ENCODE assay signal across 1 cellular context in the genomic region with DNA sequence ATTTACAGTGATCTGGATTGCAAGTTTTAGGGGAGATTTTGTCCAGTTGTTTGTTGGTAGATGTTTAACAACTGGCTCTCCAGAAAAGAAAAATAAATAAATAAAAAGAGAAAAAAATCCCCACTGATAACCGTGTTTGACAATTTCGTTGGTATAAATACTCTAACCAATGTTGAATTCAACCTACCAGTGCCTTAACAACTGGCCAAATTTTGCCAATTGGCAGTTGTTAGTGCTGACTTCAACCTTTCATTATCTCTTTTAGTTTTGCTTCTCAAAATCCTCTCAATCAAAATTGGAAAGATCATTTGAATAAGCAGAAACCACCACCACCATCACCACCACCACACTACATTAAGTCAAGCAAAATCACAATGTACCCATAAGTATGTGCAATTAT.
TF ChIP-seq lines count a peak whose summit lies in the region.

No MANE protein-coding gene starts in this region.

TF ChIP-seq in HepG2, 621 proteins besides CTCF, POLR2A, EP300 and RAD21 (continued from another document):
- no peak for TF ChIP-seq TBX3 (IDR thresholded peaks at IDR 0.05; ENCODE audit: borderline replicate concordance)
- TF ChIP-seq ZNF552 (CRISPR knock-in tag; IDR thresholded peaks at IDR 0.05; ENCODE audit: borderline replicate concordance), result no peak
- TF ChIP-seq, protein P1, sequence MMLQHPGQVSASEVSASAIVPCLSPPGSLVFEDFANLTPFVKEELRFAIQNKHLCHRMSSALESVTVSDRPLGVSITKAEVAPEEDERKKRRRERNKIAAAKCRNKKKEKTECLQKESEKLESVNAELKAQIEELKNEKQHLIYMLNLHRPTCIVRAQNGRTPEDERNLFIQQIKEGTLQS (CRISPR knock-in tag; IDR thresholded peaks at IDR 0.05), result no peak
- TF ChIP-seq NCOA5 (CRISPR knock-in tag; IDR thresholded peaks at IDR 0.05), result no peak
- TF ChIP-seq MIER2 (CRISPR knock-in tag; IDR thresholded peaks at IDR 0.05), result no peak
- no peak for TF ChIP-seq ZNF441 (CRISPR knock-in tag; IDR thresholded peaks at IDR 0.05; ENCODE audit: borderline replicate concordance)
- no peak for TF ChIP-seq ZNF367 (CRISPR knock-in tag; IDR thresholded peaks at IDR 0.05; ENCODE audit: borderline replicate concordance)
- TF ChIP-seq HOXA9 (CRISPR knock-in tag; IDR thresholded peaks at IDR 0.05; ENCODE audit: borderline replicate concordance), result no peak
- TF ChIP-seq, protein P2, sequence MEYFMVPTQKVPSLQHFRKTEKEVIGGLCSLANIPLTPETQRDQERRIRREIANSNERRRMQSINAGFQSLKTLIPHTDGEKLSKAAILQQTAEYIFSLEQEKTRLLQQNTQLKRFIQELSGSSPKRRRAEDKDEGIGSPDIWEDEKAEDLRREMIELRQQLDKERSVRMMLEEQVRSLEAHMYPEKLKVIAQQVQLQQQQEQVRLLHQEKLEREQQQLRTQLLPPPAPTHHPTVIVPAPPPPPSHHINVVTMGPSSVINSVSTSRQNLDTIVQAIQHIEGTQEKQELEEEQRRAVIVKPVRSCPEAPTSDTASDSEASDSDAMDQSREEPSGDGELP (IDR thresholded peaks at IDR 0.05; ENCODE audit: borderline replicate concordance, low read depth), result no peak
- no peak for TF ChIP-seq KAT7 (CRISPR knock-in tag; IDR thresholded peaks at IDR 0.05; ENCODE audit: borderline replicate concordance)
- TF ChIP-seq TSC22D2 (CRISPR knock-in tag; IDR thresholded peaks at IDR 0.05; ENCODE audit: borderline replicate concordance), result no peak
- TF ChIP-seq, protein P3, sequence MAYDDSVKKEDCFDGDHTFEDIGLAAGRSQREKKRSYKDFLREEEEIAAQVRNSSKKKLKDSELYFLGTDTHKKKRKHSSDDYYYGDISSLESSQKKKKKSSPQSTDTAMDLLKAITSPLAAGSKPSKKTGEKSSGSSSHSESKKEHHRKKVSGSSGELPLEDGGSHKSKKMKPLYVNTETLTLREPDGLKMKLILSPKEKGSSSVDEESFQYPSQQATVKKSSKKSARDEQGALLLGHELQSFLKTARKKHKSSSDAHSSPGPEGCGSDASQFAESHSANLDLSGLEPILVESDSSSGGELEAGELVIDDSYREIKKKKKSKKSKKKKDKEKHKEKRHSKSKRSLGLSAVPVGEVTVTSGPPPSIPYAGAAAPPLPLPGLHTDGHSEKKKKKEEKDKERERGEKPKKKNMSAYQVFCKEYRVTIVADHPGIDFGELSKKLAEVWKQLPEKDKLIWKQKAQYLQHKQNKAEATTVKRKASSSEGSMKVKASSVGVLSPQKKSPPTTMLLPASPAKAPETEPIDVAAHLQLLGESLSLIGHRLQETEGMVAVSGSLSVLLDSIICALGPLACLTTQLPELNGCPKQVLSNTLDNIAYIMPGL (CRISPR knock-in tag; IDR thresholded peaks at IDR 0.05; ENCODE audit: borderline replicate concordance in 1 of 2, low read depth in 1 of 2), result no peak
- no peak for TF ChIP-seq KDM5A (IDR thresholded peaks at IDR 0.05; ENCODE audit: borderline replicate concordance, low read length)
- no peak for TF ChIP-seq AGO2 (optimal IDR thresholded peaks at IDR 0.05; ENCODE audit: low read depth, low read length)
- TF ChIP-seq ZNF251 (CRISPR knock-in tag; IDR thresholded peaks at IDR 0.05), result no peak
